ENCODE assay signal across 33 cellular contexts in genomic region chr12:22865822-22866221, GRCh38.
"Had no signal": no experiment of that assay in that cellular context is flagged by ENCODE, and none has a peak within 500 bp of the region (broad histone marks: within the 10 kb centered on the region; RNA-seq: fewer than 3 reads in every experiment).

No MANE protein-coding gene starts in this region.

- H3K36me3 ChIP-seq: brain microvascular endothelial cell, WERI-Rb-1 had no signal

- DNase-seq: activated B cell treated with CpG ODN at 0.5 μM for 24 hours; activated CD4-positive, alpha-beta T cell treated with anti-CD3 and anti-CD28 coated beads for 48 hours; activated CD4-positive, alpha-beta T cell treated with anti-CD3 and anti-CD28 coated beads, Interleukin-2, amount 50 U/mL, for 1 hour; activated CD4-positive, alpha-beta T cell treated with anti-CD3 and anti-CD28 coated beads, Interleukin-2, amount 50 U/mL, for 48 hours; activated CD8-positive, alpha-beta memory T cell treated with anti-CD3 and anti-CD28 coated beads for 24 hours; activated CD8-positive, alpha-beta T cell treated with anti-CD3 and anti-CD28 coated beads for 36 hours; activated effector memory CD4-positive, alpha-beta T cell treated with Interleukin-2 at 50 U/mL for 16 hours; activated gamma-delta T cell treated with Interleukin-2 at 50 U/mL for 16 hours; activated naive CD4-positive, alpha-beta T cell treated with anti-CD3 and anti-CD28 coated beads, Interleukin-2, amount 50 U/mL, for 16 hours; activated naive CD4-positive, alpha-beta T cell treated with Interleukin-2 at 50 U/mL for 16 hours; activated T-cell treated with anti-CD3 and anti-CD28 coated beads, Interleukin-2, amount 50 U/mL, for 4 hours; amniotic stem cell; anterior cingulate cortex; brain microvascular endothelial cell; dorsolateral prefrontal cortex; effector memory CD4-positive, alpha-beta T cell; endodermal cell; foreskin fibroblast; T-helper 1 cell; T-helper 17 cell; T1000; WERI-Rb-1 had no signal

- H3K36me3 Mint-ChIP-seq: activated naive CD8-positive, alpha-beta T cell had no signal

- ATAC-seq: activated CD4-positive, CD25-positive, alpha-beta regulatory T cell treated with anti-CD3 and anti-CD28 coated beads, Interleukin-2, amount 50 U/mL, for 24 hours; activated CD8-positive, alpha-beta T cell treated with anti-CD3 and anti-CD28 coated beads for 36 hours; activated T-cell treated with anti-CD3 and anti-CD28 coated beads, Interleukin-2, amount 50 U/mL, for 4 hours; activated T-helper 17 cell treated with anti-CD3 and anti-CD28 coated beads, Interleukin-2, amount 50 U/mL, for 72 hours; esophagus mucosa; T-helper 17 cell had no signal

- H3K9me3 Mint-ChIP-seq: activated B cell treated with CpG ODN at 0.5 μM for 24 hours; activated CD8-positive, alpha-beta T cell treated with anti-CD3 and anti-CD28 coated beads for 36 hours; activated T-cell treated with anti-CD3 and anti-CD28 coated beads, Interleukin-2, amount 50 U/mL, for 4 hours; activated T-helper 17 cell treated with anti-CD3 and anti-CD28 coated beads, Interleukin-2, amount 50 U/mL, for 72 hours; central memory CD8-positive, alpha-beta T cell; dendritic cell treated with granulocyte-macrophage colony-stimulating factor and Interleukin-4, amounts not matched to agents 40 ng/mL and 50 ng/mL, for 4 days; endodermal cell; T-helper 2 cell treated with Interferon-gamma antibody and Interleukin-4, amounts not matched to agents 5 μg/mL and 100 μg/mL, for 36 hours had no signal

- H3K27ac ChIP-seq: brain microvascular endothelial cell, coronary artery, dorsolateral prefrontal cortex, WERI-Rb-1 had no signal

- H3K4me1 Mint-ChIP-seq: activated B cell treated with CpG ODN at 0.5 μM for 24 hours; activated T-helper 17 cell treated with anti-CD3 and anti-CD28 coated beads, Interleukin-2, amount 50 U/mL, for 72 hours; central memory CD8-positive, alpha-beta T cell; T-helper 17 cell had no signal

- H3K4me3 ChIP-seq: coronary artery, dorsolateral prefrontal cortex had no signal

- FAIRE-seq: astrocyte, bronchial epithelial cell, frontal cortex had no signal

- H3K4me3 Mint-ChIP-seq: activated B cell treated with CpG ODN at 0.5 μM for 24 hours; activated CD8-positive, alpha-beta T cell treated with anti-CD3 and anti-CD28 coated beads for 36 hours; activated naive CD8-positive, alpha-beta T cell; activated T-cell treated with anti-CD3 and anti-CD28 coated beads, Interleukin-2, amount 50 U/mL, for 4 hours; activated T-helper 17 cell treated with anti-CD3 and anti-CD28 coated beads, Interleukin-2, amount 50 U/mL, for 72 hours; central memory CD8-positive, alpha-beta T cell; dendritic cell treated with granulocyte-macrophage colony-stimulating factor and Interleukin-4, amounts not matched to agents 40 ng/mL and 50 ng/mL, for 4 days; endodermal cell; T-helper 17 cell; T-helper 2 cell treated with Interferon-gamma antibody and Interleukin-4, amounts not matched to agents 5 μg/mL and 100 μg/mL, for 36 hours had no signal

- H3K27ac Mint-ChIP-seq: activated B cell treated with CpG ODN at 0.5 μM for 24 hours; activated CD8-positive, alpha-beta T cell treated with anti-CD3 and anti-CD28 coated beads for 36 hours; activated naive CD8-positive, alpha-beta T cell; activated T-helper 17 cell treated with anti-CD3 and anti-CD28 coated beads, Interleukin-2, amount 50 U/mL, for 72 hours; dendritic cell treated with granulocyte-macrophage colony-stimulating factor and Interleukin-4, amounts not matched to agents 40 ng/mL and 50 ng/mL, for 4 days; endodermal cell; T-helper 17 cell; T-helper 2 cell treated with Interferon-gamma antibody and Interleukin-4, amounts not matched to agents 5 μg/mL and 100 μg/mL, for 36 hours had no signal

- H3K27me3 ChIP-seq: brain microvascular endothelial cell, dorsolateral prefrontal cortex had no signal
